ENCODE assay signal across 8 cellular contexts in genomic region chr5:176415240-176416122, GRCh38. TPM values are rescaled to one million over a fixed set of nuclear protein-coding genes. Genes with fewer than 3 reads are reported as not detected.
DNase-seq lines count a peak whose midpoint lies in the region; ATAC-seq, FAIRE-seq and TF ChIP-seq lines count a peak whose summit lies in the region.

No MANE protein-coding gene starts in this region.

- no peak for FAIRE-seq in K562 (lab: Jason Lieb, UNC)

- no peak for TF ChIP-seq POLR2A in K562 (conservative IDR thresholded peaks at IDR 0.05)

- no peaks in the 10 kb centered on the region for H3K27me3 ChIP-seq in K562 (ENCODE audit: control insufficient read depth in 2 of 2, insufficient read depth in 2 of 2, low read length in 2 of 2)
- H3K27me3 ChIP-seq in iPS-18a (ENCODE audit: control insufficient read depth, insufficient read depth, low read length): peaks cover 23% of the 10 kb centered on the region

- BruUV-seq in K562 (replicated peaks; lab: Mats Ljungman, UMichigan): no TSS peak

- intact Hi-C loops in K562 (cut with micrococcal nuclease): loop anchor here (1.0 to 10.0 kb wide), 5 partner anchors 33 to 202 kb away; partner anchors contain the start of gene FAF2

- TF ChIP-seq CTCF in GM12875 (IDR thresholded peaks at IDR 0.05; ENCODE audit: borderline replicate concordance, insufficient read depth, low read depth, low read length) (no peak), K562 (IDR thresholded peaks at IDR 0.05 in 2 of 3, conservative IDR thresholded peaks at IDR 0.05 in 1 of 3; ENCODE audit: insufficient read depth in 2 of 3, low read depth in 1 of 3, low read length in 3 of 3) (no peak)

- H3K27ac ChIP-seq in KOPT-K1 (ENCODE audit: low read depth, low read length, poor library complexity, severe bottlenecking) (peak overlapping the region; percentile 70), K562 (ENCODE audit: extremely low read depth, low read depth, low read length) (peak overlapping the region; percentile 83), iPS-18a (ENCODE audit: low read length) (no peak overlapping the region), skin epidermis (peak overlapping the region; percentile 86 to 99 (median 95))

- H3K4me3 ChIP-seq in GM12875 (ENCODE audit: low read depth, low read length): peak overlapping the region; percentile 87
- H3K4me3 ChIP-seq in K562: peak overlapping the region; percentile 89
- H3K4me3 ChIP-seq in iPS-18a (ENCODE audit: low read length): peak overlapping the region; percentile 62
- H3K4me3 ChIP-seq in skin epidermis: peak overlapping the region; percentile 93 to 98 (median 95)

- H3K79me2 ChIP-seq in K562 (ENCODE audit: control insufficient read depth, insufficient read depth, low read length): peaks cover 21% of the 10 kb centered on the region

- peak overlapping the region; percentile 79 for H3K4me2 ChIP-seq in K562 (ENCODE audit: insufficient read depth, low read length)

- no peak for TF ChIP-seq RAD21 in K562 (CRISPR knock-in tag; conservative IDR thresholded peaks at IDR 0.05 in 1 of 2, IDR thresholded peaks at IDR 0.05 in 1 of 2)

- peaks cover 4% of the 10 kb centered on the region for H3K9me1 ChIP-seq in K562 (ENCODE audit: control insufficient read depth, insufficient read depth, low read length)

- in situ Hi-C loops in K562 (cut with MboI): no loop called here

- CTCF ChIA-PET in K562 (lab: Yijun Ruan, JAX; ENCODE audit: low intra/inter-chr PET ratio): interaction anchor here (0.6 to 1.6 kb wide), 7 partner anchors 10 to 196 kb away, joined by 3 to 11 read pairs (median 5); partner anchors contain the start of gene GPRIN1

- WGBS in K562 (ENCODE audit: insufficient coverage, low coverage, missing lambda C conversion rate): 42% methylated on average over 16 of the region's 20 CpGs

- peak overlapping the region; percentile 71 to 91 for H3K9ac ChIP-seq in K562 (ENCODE audit: insufficient read depth in 1 of 2, low read depth in 2 of 2, low read length in 2 of 2)
- peak overlapping the region; percentile 23 for H3K9ac ChIP-seq in iPS-18a (ENCODE audit: low read length)

- peaks cover 4% of the 10 kb centered on the region; the same call in 1 of the 2 replicates for H4K20me1 ChIP-seq in K562 (replicated peaks; ENCODE audit: control insufficient read depth, insufficient read depth, low read length)

- H2AFZ ChIP-seq in K562 (ENCODE audit: low read depth, low read length): peak overlapping the region; percentile 93

- DNase-seq in K562 (ENCODE audit: extremely low read depth in 1 of 4, low spot score in 3 of 4) (peak in 2 of 4 experiments; percentile 9 to 31), NCI-H2196 treated with DMSO at 0.1 percent for 48 hours (lab: John Stamatoyannopoulos, UW; ENCODE audit: unreplicated experiment) (no peak), NCI-H446 treated with DMSO at 0.1 percent for 48 hours (lab: John Stamatoyannopoulos, UW) (no peak)

- no peak for TF ChIP-seq EP300 in K562 (IDR thresholded peaks at IDR 0.05; ENCODE audit: low read length)

- peaks cover 12 to 17% of the 10 kb centered on the region in 2 experiments; a peak in 4 of 5 replicates for H3K4me1 ChIP-seq in K562 (replicated peaks in 1 of 2; ENCODE audit: control insufficient read depth in 2 of 2, insufficient read depth in 2 of 2, low read length in 2 of 2)
- no peaks in the 10 kb centered on the region for H3K4me1 ChIP-seq in iPS-18a (ENCODE audit: control insufficient read depth, low read depth, low read length)

- H3K36me3 ChIP-seq in KOPT-K1 (ENCODE audit: insufficient read depth, low read length) (no peaks in the 10 kb centered on the region), K562 (ENCODE audit: control insufficient read depth, insufficient read depth, low read length) (peaks cover 9% of the 10 kb centered on the region; the same call in 1 of the 3 replicates), iPS-18a (ENCODE audit: control insufficient read depth, low read depth, low read length) (no peaks in the 10 kb centered on the region)

- POLR2A ChIA-PET in K562 (lab: Yijun Ruan, JAX): interaction anchor here (0.6 to 1.7 kb wide), 5 partner anchors 8 to 127 kb away, joined by 3 to 7 read pairs (median 4); partner anchors contain the start of gene KIAA1191

- peaks cover 5% of the 10 kb centered on the region for H3K9me3 ChIP-seq in KOPT-K1 (ENCODE audit: insufficient read depth, low read length, poor library complexity, severe bottlenecking)
- peaks cover 4% of the 10 kb centered on the region for H3K9me3 ChIP-seq in K562 (replicated peaks; ENCODE audit: control insufficient read depth, insufficient read depth, low read depth, low read length)
- H3K9me3 ChIP-seq in iPS-18a (ENCODE audit: control insufficient read depth, low read depth, low read length): no peaks in the 10 kb centered on the region

- ATAC-seq in K562 (no peak), HG03378 (IDR thresholded peaks at IDR 0.05; ENCODE audit: unreplicated experiment) (no peak)

RNA-seq across cellular contexts. Expression of gene CLTB, which starts 0.9 kb away (rescaled TPM):
- 8.7 and 27.7 TPM in 2 replicates for total RNA-seq in K562 (2011; cell fraction: chromatin; rRNA removed; ENCODE audit: low replicate concordance)
- 17.0 and 19.1 TPM in 2 replicates for total RNA-seq in K562 (2011; cell fraction: nucleolus; rRNA removed)
- 18.7 and 31.4 TPM in 2 replicates for total RNA-seq in K562 (2011; cell fraction: nucleoplasm; rRNA removed)
- total RNA-seq in K562 (2014; rRNA removed) (111 and 117 TPM in 2 replicates), K562 (2014; rRNA removed; fragmentation: Illumina TruSeq; extraction: Trizol) (15.2 and 17.4 TPM in 2 replicates), K562 (2015; rRNA removed; fragmentation: Illumina TruSeq; extraction: Trizol) (39.0 and 39.7 TPM in 2 replicates), K562 (2021) (54.7 and 69.0 TPM in 2 replicates)
- polyA plus RNA-seq in K562 (2011; rRNA removed) (33.1 and 41.1 TPM in 2 replicates), K562 (2014; fragmentation: Illumina TruSeq; extraction: Trizol) (31.4 and 55.9 TPM in 2 replicates), K562 (2014; fragmentation: Nextera tagmentation; extraction: Ambion mirVana) (1 to 10 TPM; 1.8 to 3.5 TPM), K562 (2014; rRNA removed) (84.2 and 84.6 TPM in 2 replicates)
- polyA plus RNA-seq in K562 (2011; cell fraction: cytosol; rRNA removed): 47.3 and 113 TPM in 2 replicates
- polyA plus RNA-seq in K562 (2011; cell fraction: nucleus; rRNA removed): 28.1 and 43.0 TPM in 2 replicates
- 55.6 and 65.9 TPM in 2 replicates for polyA plus RNA-seq in K562 (2012)
- 17.0 and 24.2 TPM in 2 replicates for polyA minus RNA-seq in K562 (2011; rRNA and poly(A)+ RNA removed)
- 25.4 and 28.5 TPM in 2 replicates for polyA minus RNA-seq in K562 (2011; cell fraction: cytosol; rRNA and poly(A)+ RNA removed)
- 7.8 and 8.3 TPM in 2 replicates for polyA minus RNA-seq in K562 (2011; cell fraction: nucleus; rRNA and poly(A)+ RNA removed)

RNA-seq across cellular contexts. Expression of gene HIGD2A, which starts 26.9 kb away (rescaled TPM):
- total RNA-seq in K562 (2011; cell fraction: chromatin; rRNA removed; ENCODE audit: low replicate concordance): 8.9 and 23.0 TPM in 2 replicates
- total RNA-seq in K562 (2011; cell fraction: nucleolus; rRNA removed): 31.7 and 39.2 TPM in 2 replicates
- 38.3 and 59.1 TPM in 2 replicates for total RNA-seq in K562 (2011; cell fraction: nucleoplasm; rRNA removed)
- 193 and 230 TPM in 2 replicates for total RNA-seq in K562 (2014; rRNA removed)
- 86.1 and 94.7 TPM in 2 replicates for total RNA-seq in K562 (2014; rRNA removed; fragmentation: Illumina TruSeq; extraction: Trizol)
- total RNA-seq in K562 (2015; rRNA removed; fragmentation: Illumina TruSeq; extraction: Trizol): 161 and 163 TPM in 2 replicates
- total RNA-seq in K562 (2021): 150 and 154 TPM in 2 replicates
- 121 and 166 TPM in 2 replicates for polyA plus RNA-seq in K562 (2011; rRNA removed)
- polyA plus RNA-seq in K562 (2011; cell fraction: cytosol; rRNA removed): 306 and 470 TPM in 2 replicates
- 70.5 and 75.2 TPM in 2 replicates for polyA plus RNA-seq in K562 (2011; cell fraction: nucleus; rRNA removed)
- polyA plus RNA-seq in K562 (2012): 187 and 315 TPM in 2 replicates
- 144 and 249 TPM in 2 replicates for polyA plus RNA-seq in K562 (2014; fragmentation: Illumina TruSeq; extraction: Trizol)
- polyA plus RNA-seq in K562 (2014; fragmentation: Nextera tagmentation; extraction: Ambion mirVana): 100 to 1,000 TPM; 232 to 235 TPM
- polyA plus RNA-seq in K562 (2014; rRNA removed): 264 and 272 TPM in 2 replicates
- 38.5 and 45.4 TPM in 2 replicates for polyA minus RNA-seq in K562 (2011; rRNA and poly(A)+ RNA removed)
- polyA minus RNA-seq in K562 (2011; cell fraction: cytosol; rRNA and poly(A)+ RNA removed): 64.4 and 107 TPM in 2 replicates
- 21.5 and 40.7 TPM in 2 replicates for polyA minus RNA-seq in K562 (2011; cell fraction: nucleus; rRNA and poly(A)+ RNA removed)

RNA-seq across cellular contexts. Expression of gene NOP16, which starts 27.1 kb away (rescaled TPM):
- 76.0 and 149 TPM in 2 replicates for total RNA-seq in K562 (2011; cell fraction: chromatin; rRNA removed; ENCODE audit: low replicate concordance)
- total RNA-seq in K562 (2011; cell fraction: nucleolus; rRNA removed): 135 and 143 TPM in 2 replicates
- total RNA-seq in K562 (2011; cell fraction: nucleoplasm; rRNA removed): 111 and 128 TPM in 2 replicates
- total RNA-seq in K562 (2014; rRNA removed) (92.5 and 116 TPM in 2 replicates), K562 (2014; rRNA removed; fragmentation: Illumina TruSeq; extraction: Trizol) (80.3 and 98.2 TPM in 2 replicates), K562 (2015; rRNA removed; fragmentation: Illumina TruSeq; extraction: Trizol) (143 and 148 TPM in 2 replicates), K562 (2021) (116 and 120 TPM in 2 replicates)
- polyA plus RNA-seq in K562 (2011; rRNA removed) (121 and 136 TPM in 2 replicates), K562 (2014; fragmentation: Illumina TruSeq; extraction: Trizol) (161 and 166 TPM in 2 replicates), K562 (2014; fragmentation: Nextera tagmentation; extraction: Ambion mirVana) (100 to 1,000 TPM; 183 to 342 TPM), K562 (2014; rRNA removed) (174 and 221 TPM in 2 replicates)
- 104 and 115 TPM in 2 replicates for polyA plus RNA-seq in K562 (2011; cell fraction: cytosol; rRNA removed)
- polyA plus RNA-seq in K562 (2011; cell fraction: nucleus; rRNA removed): 133 and 168 TPM in 2 replicates
- 49.6 and 125 TPM in 2 replicates for polyA plus RNA-seq in K562 (2012)
- polyA minus RNA-seq in K562 (2011; rRNA and poly(A)+ RNA removed): 60.7 and 71.9 TPM in 2 replicates
- polyA minus RNA-seq in K562 (2011; cell fraction: cytosol; rRNA and poly(A)+ RNA removed): 42.1 and 58.9 TPM in 2 replicates
- polyA minus RNA-seq in K562 (2011; cell fraction: nucleus; rRNA and poly(A)+ RNA removed): 83.7 and 100 TPM in 2 replicates

RNA-seq across cellular contexts. Expression of gene FAF2, which starts 32.7 kb away (rescaled TPM):
- 48.2 and 98.0 TPM in 2 replicates for total RNA-seq in K562 (2011; cell fraction: chromatin; rRNA removed; ENCODE audit: low replicate concordance)
- 45.0 and 52.5 TPM in 2 replicates for total RNA-seq in K562 (2011; cell fraction: nucleolus; rRNA removed)
- 70.0 and 90.6 TPM in 2 replicates for total RNA-seq in K562 (2011; cell fraction: nucleoplasm; rRNA removed)
- 25.6 and 29.0 TPM in 2 replicates for total RNA-seq in K562 (2014; rRNA removed)
- 37.8 and 41.6 TPM in 2 replicates for total RNA-seq in K562 (2014; rRNA removed; fragmentation: Illumina TruSeq; extraction: Trizol)
- total RNA-seq in K562 (2015; rRNA removed; fragmentation: Illumina TruSeq; extraction: Trizol): 35.4 and 36.1 TPM in 2 replicates
- 33.7 and 37.7 TPM in 2 replicates for total RNA-seq in K562 (2021)
- 38.6 and 44.6 TPM in 2 replicates for polyA plus RNA-seq in K562 (2011; rRNA removed)
- 22.1 and 28.9 TPM in 2 replicates for polyA plus RNA-seq in K562 (2011; cell fraction: cytosol; rRNA removed)
- 33.7 and 37.6 TPM in 2 replicates for polyA plus RNA-seq in K562 (2011; cell fraction: nucleus; rRNA removed)
- polyA plus RNA-seq in K562 (2012): 23.2 and 26.6 TPM in 2 replicates
- polyA plus RNA-seq in K562 (2014; fragmentation: Illumina TruSeq; extraction: Trizol): 41.9 and 43.4 TPM in 2 replicates
- polyA plus RNA-seq in K562 (2014; fragmentation: Nextera tagmentation; extraction: Ambion mirVana): 10 to 100 TPM; 25.2 to 32.8 TPM
- polyA plus RNA-seq in K562 (2014; rRNA removed): 25.0 and 30.3 TPM in 2 replicates
- 63.2 and 66.8 TPM in 2 replicates for polyA minus RNA-seq in K562 (2011; rRNA and poly(A)+ RNA removed)
- polyA minus RNA-seq in K562 (2011; cell fraction: cytosol; rRNA and poly(A)+ RNA removed): 22.9 and 31.1 TPM in 2 replicates
- polyA minus RNA-seq in K562 (2011; cell fraction: nucleus; rRNA and poly(A)+ RNA removed): 12.4 and 23.8 TPM in 2 replicates

RNA-seq across cellular contexts. Expression of gene ARL10, which starts 50.2 kb away (rescaled TPM):
- 0.05 and 0.53 TPM in 2 replicates for total RNA-seq in K562 (2011; cell fraction: chromatin; rRNA removed; ENCODE audit: low replicate concordance)
- not detected in 2 replicates for total RNA-seq in K562 (2011; cell fraction: nucleolus; rRNA removed)
- total RNA-seq in K562 (2011; cell fraction: nucleoplasm; rRNA removed): 0.07 and 0.08 TPM in 2 replicates
- total RNA-seq in K562 (2014; rRNA removed) (2.0 TPM in 1 of 2 replicates, not detected in the other), K562 (2014; rRNA removed; fragmentation: Illumina TruSeq; extraction: Trizol) (0.40 TPM in 1 of 2 replicates, not detected in the other), K562 (2015; rRNA removed; fragmentation: Illumina TruSeq; extraction: Trizol) (0.40 and 0.45 TPM in 2 replicates), K562 (2021) (0.38 and 1.2 TPM in 2 replicates)
- polyA plus RNA-seq in K562 (2011; rRNA removed) (0.01 and 0.11 TPM in 2 replicates), K562 (2014; fragmentation: Illumina TruSeq; extraction: Trizol) (0.69 TPM in 1 of 2 replicates, not detected in the other), K562 (2014; fragmentation: Nextera tagmentation; extraction: Ambion mirVana) (under 1 TPM; under 0.01 to 0.31 TPM), K562 (2014; rRNA removed) (not detected in 2 replicates)
- polyA plus RNA-seq in K562 (2011; cell fraction: cytosol; rRNA removed): under 0.01 TPM in 1 of 2 replicates, not detected in the other
- 0.03 and 0.46 TPM in 2 replicates for polyA plus RNA-seq in K562 (2011; cell fraction: nucleus; rRNA removed)
- 0.03 and 0.34 TPM in 2 replicates for polyA plus RNA-seq in K562 (2012)
- 0.35 TPM in 1 of 2 replicates, not detected in the other for polyA minus RNA-seq in K562 (2011; rRNA and poly(A)+ RNA removed)
- polyA minus RNA-seq in K562 (2011; cell fraction: cytosol; rRNA and poly(A)+ RNA removed): not detected in 2 replicates
- not detected in 2 replicates for polyA minus RNA-seq in K562 (2011; cell fraction: nucleus; rRNA and poly(A)+ RNA removed)
